2 cellular contexts compared by ENCODE assay signal in genomic region chr17:41322903-41323895, GRCh38.
TF ChIP-seq lines count a peak whose summit lies in the region.

No MANE protein-coding gene starts in this region.

TF ChIP-seq in IMR-90, 13 proteins besides CTCF, POLR2A, EP300 and RAD21:
- no peak for TF ChIP-seq CHD1 (IDR thresholded peaks at IDR 0.05; ENCODE audit: low read depth, low read length)
- TF ChIP-seq RCOR1 (IDR thresholded peaks at IDR 0.05; ENCODE audit: insufficient replicate concordance, low read length) = no peak
- TF ChIP-seq RFX5 (IDR thresholded peaks at IDR 0.05; ENCODE audit: low read depth, low read length) = no peak

TF ChIP-seq in HEK293T, 16 proteins besides CTCF, POLR2A, EP300 and RAD21:
- TF ChIP-seq TARDBP (IDR thresholded peaks at IDR 0.05) (no peak), L3MBTL2 (conservative IDR thresholded peaks at IDR 0.05) (no peak), FOXM1 (IDR thresholded peaks at IDR 0.05; ENCODE audit: borderline replicate concordance) (no peak), HDGF (IDR thresholded peaks at IDR 0.05; ENCODE audit: borderline replicate concordance) (no peak), CTBP1 (IDR thresholded peaks at IDR 0.05; ENCODE audit: borderline replicate concordance) (no peak), LEF1 (IDR thresholded peaks at IDR 0.05; ENCODE audit: borderline replicate concordance) (no peak)
